22 cellular contexts compared by ENCODE assay signal in genomic region chr14:89012272-89013097, GRCh38.
DNase-seq lines count a peak whose midpoint lies in the region; ATAC-seq, FAIRE-seq and TF ChIP-seq lines count a peak whose summit lies in the region.
"Had no signal": no experiment of that assay in that cellular context is flagged by ENCODE, and none has a peak within 500 bp of the region (broad histone marks: within the 10 kb centered on the region; RNA-seq: fewer than 3 reads in every experiment).

No MANE protein-coding gene starts in this region.

- H3K27me3 ChIP-seq in OCI-LY1 (ENCODE audit: insufficient read depth, low read length) = no peaks in the 10 kb centered on the region
- no peaks in the 10 kb centered on the region for H3K27me3 ChIP-seq in H1 (replicated peaks in 1 of 4; ENCODE audit: control insufficient read depth in 3 of 4, extremely low read depth in 1 of 4, insufficient read depth in 3 of 4, low read length in 3 of 4)
- H3K27me3 ChIP-seq in mesenchymal stem cell (ENCODE audit: control insufficient read depth in 1 of 2, insufficient read depth in 1 of 2, low read length in 2 of 2) = no peaks in the 10 kb centered on the region
- H3K27me3 ChIP-seq: BLaER1 treated with 17β-estradiol and CSF1 and Interleukin-3, amounts not matched to agents 10 nM and 100 nM; tibial nerve had no signal

- WGBS in H1 (ENCODE audit: extremely low coverage in 1 of 2, insufficient coverage in 1 of 2, insufficient read length in 1 of 2, insufficient replicate concordance in 2 of 2, low coverage in 1 of 2, low lambda C conversion rate in 2 of 2, missing lambda C conversion rate in 1 of 2), 2 experiments = 91% methylated on average over 14 of the region's 14 CpGs; no CpG with 5 or more reads in 1 of the 2 experiments
- WGBS in mesenchymal stem cell = 84% methylated on average over 10 of the region's 14 CpGs

- H3K27ac ChIP-seq in OCI-LY1 (ENCODE audit: low read depth, low read length, poor library complexity, severe bottlenecking) (no peak overlapping the region), H1 (ENCODE audit: low read depth, low read length) (no peak overlapping the region), mesenchymal stem cell (ENCODE audit: low read length, poor library complexity, severe bottlenecking) (no peak overlapping the region)
- H3K27ac ChIP-seq: BLaER1 treated with 17β-estradiol and CSF1 and Interleukin-3, amounts not matched to agents 10 nM and 100 nM; tibial nerve had no signal

- H3K4me2 ChIP-seq in OCI-LY1 (ENCODE audit: low read length) = peak overlapping the region; percentile 43; the same call in 1 of the 2 replicates
- no peak overlapping the region for H3K4me2 ChIP-seq in H1 (ENCODE audit: insufficient read depth in 1 of 2, low read depth in 2 of 2, low read length in 2 of 2)
- H3K4me2 ChIP-seq in mesenchymal stem cell (ENCODE audit: low read length, poor library complexity, severe bottlenecking) = peak overlapping the region; percentile 17

- peak overlapping the region; percentile 65 for H3K4me3 Mint-ChIP-seq in type B pancreatic cell
- no peak overlapping the region for H3K4me3 Mint-ChIP-seq in activated naive CD4-positive, alpha-beta T cell treated with anti-CD3 and anti-CD28 coated beads for 36 hours
- H3K4me3 Mint-ChIP-seq: activated B cell treated with CpG ODN at 0.5 μM for 24 hours; activated T-helper 17 cell treated with anti-CD3 and anti-CD28 coated beads, Interleukin-2, amount 50 U/mL, for 72 hours; central memory CD8-positive, alpha-beta T cell; naive B cell; stimulated activated memory B cell treated with anti-CD40 and anti-IgM and Interleukin-4, amounts not matched to agents 10 μg/mL and 1 μg/mL and 100 μg/mL, for 72 hours; T-helper 1 cell treated with Interleukin-12 subunit alpha and Interleukin-12 subunit beta and Interleukin-4 antibody, amounts not matched to agents 30 μg/mL and 1 μg/mL, for 36 hours had no signal

- H3K79me1 ChIP-seq in H1 (ENCODE audit: low read depth, low read length) = no peaks in the 10 kb centered on the region
- H3K79me1 ChIP-seq in mesenchymal stem cell (replicated peaks; ENCODE audit: low read length, poor library complexity, severe bottlenecking) = no peaks in the 10 kb centered on the region

- H3K14ac ChIP-seq in H1 (ENCODE audit: insufficient read length) (no peak overlapping the region), mesenchymal stem cell (ENCODE audit: low read length in 2 of 2) (no peak overlapping the region)

- H2BK5ac ChIP-seq in H1 (ENCODE audit: low read depth, low read length) = no peak overlapping the region
- H2BK5ac ChIP-seq in mesenchymal stem cell (ENCODE audit: low read depth, low read length, poor library complexity, severe bottlenecking) = no peak overlapping the region

- no peaks in the 10 kb centered on the region for H3K4me1 ChIP-seq in OCI-LY1 (ENCODE audit: insufficient read depth, low read length, severe bottlenecking)
- no peaks in the 10 kb centered on the region for H3K4me1 ChIP-seq in H1 (replicated peaks in 1 of 4; ENCODE audit: control insufficient read depth in 3 of 4, insufficient read depth in 4 of 4, low read length in 3 of 4)
- no peaks in the 10 kb centered on the region for H3K4me1 ChIP-seq in mesenchymal stem cell (ENCODE audit: control insufficient read depth, insufficient read depth, low read depth, low read length)
- H3K4me1 ChIP-seq: HAP-1, tibial nerve had no signal

- H3K79me2 ChIP-seq in OCI-LY1 (ENCODE audit: insufficient read depth, low read length) = no peaks in the 10 kb centered on the region
- no peaks in the 10 kb centered on the region for H3K79me2 ChIP-seq in H1 (ENCODE audit: control insufficient read depth in 1 of 2, insufficient read depth in 2 of 2, low read length in 2 of 2)

- ATAC-seq in GM21381 (IDR thresholded peaks at IDR 0.05; ENCODE audit: unreplicated experiment) = no peak
- ATAC-seq in HG03439 (IDR thresholded peaks at IDR 0.05; ENCODE audit: unreplicated experiment) = no peak
- ATAC-seq: Right ventricle myocardium inferior; stimulated activated memory B cell treated with anti-CD40 and anti-IgM and Interleukin-4, amounts not matched to agents 10 μg/mL and 1 μg/mL and 100 μg/mL, for 72 hours had no signal

- H2AK5ac ChIP-seq in H1 (ENCODE audit: low read depth, low read length) = no peak overlapping the region
- H2AK5ac ChIP-seq in mesenchymal stem cell (ENCODE audit: low read length, severe bottlenecking) = no peak overlapping the region

- H4K8ac ChIP-seq in H1 (ENCODE audit: extremely low read depth, insufficient read depth, low read length) (no peak overlapping the region), mesenchymal stem cell (ENCODE audit: low read length) (no peak overlapping the region)

- TF ChIP-seq RAD21 in H1 (IDR thresholded peaks at IDR 0.05 in 1 of 2, conservative IDR thresholded peaks at IDR 0.05 in 1 of 2; ENCODE audit: low read depth in 2 of 2, low read length in 2 of 2) = no peak

- no peaks in the 10 kb centered on the region for H3K9me2 ChIP-seq in OCI-LY1 (ENCODE audit: low read depth, low read length)

- H3K18ac ChIP-seq in H1 (ENCODE audit: extremely low read depth, low read length) = no peak overlapping the region
- H3K18ac ChIP-seq in mesenchymal stem cell (ENCODE audit: low read depth in 1 of 2, low read length in 2 of 2) = no peak overlapping the region

- H3K4me3 ChIP-seq in OCI-LY1 (ENCODE audit: low read depth, low read length, poor library complexity, severe bottlenecking) (peak overlapping the region; percentile 39), H1 (ENCODE audit: extremely low read depth in 1 of 4, insufficient read depth in 2 of 4, low read depth in 3 of 4, low read length in 4 of 4) (no peak overlapping the region), mesenchymal stem cell (ENCODE audit: insufficient read depth in 1 of 2, low read depth in 1 of 2, low read length in 2 of 2) (no peak overlapping the region)
- H3K4me3 ChIP-seq: BLaER1 treated with 17β-estradiol and CSF1 and Interleukin-3, amounts not matched to agents 10 nM and 100 nM; HAP-1; tibial nerve had no signal

- no peak for DNase-seq in H1 (ENCODE audit: low read depth in 1 of 2, low spot score in 2 of 2)
- no peak for DNase-seq in mesenchymal stem cell
- no peak for DNase-seq in type B pancreatic cell (ENCODE audit: extremely low spot score, unreplicated experiment)
- no peak for DNase-seq in activated naive CD4-positive, alpha-beta T cell treated with anti-CD3 and anti-CD28 coated beads for 36 hours
- no peak for DNase-seq in SW480 (ENCODE audit: low spot score)
- DNase-seq: activated B cell treated with CpG ODN at 0.5 μM for 24 hours; DMS79; effector CD8-positive, alpha-beta T cell; hippocampal formation; naive B cell; NCI-H1105 treated with DMSO at 0.1 percent for 48 hours had no signal

- 0 out of 2 replicates have a peak, but pooled peaks cover 3% of the 10 kb centered on the region for H3K9me3 ChIP-seq in OCI-LY1 (ENCODE audit: low read length)
- H3K9me3 ChIP-seq in H1 (ENCODE audit: insufficient read depth in 2 of 2, low read depth in 1 of 2, low read length in 1 of 2) = 0 out of 4 replicates have a peak, but pooled peaks cover 0 to 2% of the 10 kb centered on the region in 2 experiments
- no peaks in the 10 kb centered on the region for H3K9me3 ChIP-seq in mesenchymal stem cell (ENCODE audit: control insufficient read depth, low read length)
- H3K9me3 ChIP-seq: HAP-1, tibial nerve had no signal

- H3K36me3 Mint-ChIP-seq in type B pancreatic cell = no peaks in the 10 kb centered on the region
- H3K36me3 Mint-ChIP-seq in activated naive CD4-positive, alpha-beta T cell treated with anti-CD3 and anti-CD28 coated beads for 36 hours (ENCODE audit: low read depth) = no peaks in the 10 kb centered on the region
- H3K36me3 Mint-ChIP-seq: naive B cell; stimulated activated memory B cell treated with anti-CD40 and anti-IgM and Interleukin-4, amounts not matched to agents 10 μg/mL and 1 μg/mL and 100 μg/mL, for 72 hours had no signal

- no peak overlapping the region for H3K56ac ChIP-seq in H1 (replicated peaks; ENCODE audit: insufficient read length, low read depth, low read length)

- peaks cover 16% of the 10 kb centered on the region for H3K4me1 Mint-ChIP-seq in type B pancreatic cell (ENCODE audit: unreplicated experiment)
- H3K4me1 Mint-ChIP-seq in activated naive CD4-positive, alpha-beta T cell treated with anti-CD3 and anti-CD28 coated beads for 36 hours (ENCODE audit: low read depth) = peaks cover 5% of the 10 kb centered on the region
- H3K4me1 Mint-ChIP-seq: activated B cell treated with CpG ODN at 0.5 μM for 24 hours; activated T-helper 17 cell treated with anti-CD3 and anti-CD28 coated beads, Interleukin-2, amount 50 U/mL, for 72 hours; stimulated activated memory B cell treated with anti-CD40 and anti-IgM and Interleukin-4, amounts not matched to agents 10 μg/mL and 1 μg/mL and 100 μg/mL, for 72 hours had no signal

- CTCF ChIA-PET in H1 (lab: Charles Lee; ENCODE audit: partially characterized antibody) = interaction anchor here (0.6 to 2.5 kb wide), 23 partner anchors 9 to 1290 kb away, joined by 3 to 13 read pairs (median 3); no protein-coding TSS in a partner anchor
- CTCF ChIA-PET in activated naive CD4-positive, alpha-beta T cell treated with anti-CD3 and anti-CD28 coated beads for 36 hours (lab: Charles Lee) = interaction anchor here (0.7 to 3.0 kb wide), 4 partner anchors 109 to 1740 kb away, joined by 3 to 8 read pairs (median 5); no protein-coding TSS in a partner anchor

- H2BK120ac ChIP-seq in H1 (replicated peaks; ENCODE audit: low read depth, low read length) (no peak overlapping the region), mesenchymal stem cell (ENCODE audit: low read depth, low read length) (no peak overlapping the region)

- H4K91ac ChIP-seq in H1 (replicated peaks; ENCODE audit: insufficient read length, low read length) (no peak overlapping the region), mesenchymal stem cell (ENCODE audit: low read length) (no peak overlapping the region)

- H2BK20ac ChIP-seq in H1 (ENCODE audit: low read length) = no peak overlapping the region

- H3K27me3 Mint-ChIP-seq in type B pancreatic cell = peaks cover 7% of the 10 kb centered on the region
- peaks cover 7% of the 10 kb centered on the region for H3K27me3 Mint-ChIP-seq in activated naive CD4-positive, alpha-beta T cell treated with anti-CD3 and anti-CD28 coated beads for 36 hours (ENCODE audit: low read depth)

- H3K23me2 ChIP-seq in H1 (ENCODE audit: low read depth, low read length) = no peaks in the 10 kb centered on the region

- no peak overlapping the region for H3K4ac ChIP-seq in H1 (replicated peaks; ENCODE audit: insufficient read length, low read depth, low read length)
- no peak overlapping the region for H3K4ac ChIP-seq in mesenchymal stem cell (ENCODE audit: low read depth in 1 of 2, low read length in 2 of 2)

- H3K36me3 ChIP-seq in OCI-LY1 (ENCODE audit: insufficient read depth, low read length) (no peaks in the 10 kb centered on the region), H1 (ENCODE audit: control insufficient read depth in 2 of 4, insufficient read depth in 4 of 4, low read length in 3 of 4) (no peaks in the 10 kb centered on the region), mesenchymal stem cell (ENCODE audit: control insufficient read depth in 1 of 2, insufficient read depth in 2 of 2, low read depth in 1 of 2, low read length in 2 of 2) (no peaks in the 10 kb centered on the region)
- H3K36me3 ChIP-seq: BLaER1 treated with 17β-estradiol and CSF1 and Interleukin-3, amounts not matched to agents 10 nM and 100 nM; HAP-1; tibial nerve had no signal

- H3F3A ChIP-seq in OCI-LY1 (ENCODE audit: insufficient read depth, low read length) = no peaks in the 10 kb centered on the region

- H3K9ac ChIP-seq in OCI-LY1 (ENCODE audit: low read length) (no peak overlapping the region), H1 (replicated peaks in 1 of 4; ENCODE audit: extremely low read depth in 1 of 4, low read depth in 3 of 4, low read length in 3 of 4) (peak overlapping the region in 1 of 4 experiments; percentile 34; a peak in 1 of 7 replicates), mesenchymal stem cell (ENCODE audit: low read length) (no peak overlapping the region)
- H3K9ac ChIP-seq: BLaER1 treated with 17β-estradiol and CSF1 and Interleukin-3, amounts not matched to agents 10 nM and 100 nM had no signal

- intact Hi-C loops in activated naive CD4-positive, alpha-beta T cell treated with anti-CD3 and anti-CD28 coated beads for 36 hours (cut with micrococcal nuclease) = loop anchor here (1.0 to 2.0 kb wide), 3 partner anchors 345 to 520 kb away; no protein-coding TSS in a partner anchor

- H2BK12ac ChIP-seq in H1 (ENCODE audit: low read depth, low read length) (no peak overlapping the region), mesenchymal stem cell (ENCODE audit: low read length in 2 of 2) (no peak overlapping the region)

- no peak overlapping the region for H2AFZ ChIP-seq in OCI-LY1 (ENCODE audit: low read length)
- H2AFZ ChIP-seq in H1 (ENCODE audit: low read length) = peak overlapping the region; percentile 61; the same call in 1 of the 2 replicates
- H2AFZ ChIP-seq in mesenchymal stem cell (ENCODE audit: low read depth, low read length) = no peak overlapping the region

- H2BK15ac ChIP-seq in H1 (ENCODE audit: low read length) (no peak overlapping the region), mesenchymal stem cell (ENCODE audit: low read depth, poor library complexity, severe bottlenecking) (no peak overlapping the region)

- H3K23ac ChIP-seq in H1 (ENCODE audit: insufficient read length) (no peak overlapping the region), mesenchymal stem cell (ENCODE audit: low read length in 2 of 2) (no peak overlapping the region)

- TF ChIP-seq CTCF in OCI-LY1 (IDR thresholded peaks at IDR 0.05; ENCODE audit: low read length) = no peak
- TF ChIP-seq CTCF in H1 (IDR thresholded peaks at IDR 0.05; ENCODE audit: control extremely low read depth in 1 of 3, insufficient read depth in 1 of 3, low read depth in 1 of 3, low read length in 3 of 3) = no peak
- TF ChIP-seq CTCF in type B pancreatic cell (conservative IDR thresholded peaks at IDR 0.05) = no peak

- no peak for TF ChIP-seq EP300 in H1 (IDR thresholded peaks at IDR 0.05; ENCODE audit: borderline replicate concordance in 1 of 2, low read depth in 2 of 2, low read length in 2 of 2)

- H4K20me1 ChIP-seq in OCI-LY1 (ENCODE audit: insufficient read depth, low read length) (no peaks in the 10 kb centered on the region), H1 (replicated peaks in 1 of 2; ENCODE audit: control insufficient read depth in 1 of 2, insufficient read depth in 2 of 2, low read length in 2 of 2) (no peaks in the 10 kb centered on the region)
- H4K20me1 ChIP-seq: BLaER1 treated with 17β-estradiol and CSF1 and Interleukin-3, amounts not matched to agents 10 nM and 100 nM had no signal

- H4K5ac ChIP-seq in H1 (ENCODE audit: insufficient read length, low read depth, low read length) = no peak overlapping the region

- POLR2A ChIA-PET in H1 (lab: Charles Lee; ENCODE audit: partially characterized antibody) = interaction anchor here (0.6 kb wide), 1 partner anchor 384 kb away, joined by 3 read pairs; no protein-coding TSS in a partner anchor

- no peak for FAIRE-seq in H1 (lab: Jason Lieb, UNC)

- TF ChIP-seq POLR2A in H1 (IDR thresholded peaks at IDR 0.05; ENCODE audit: control extremely low read depth in 1 of 2, low read depth in 2 of 2, low read length in 2 of 2) = no peak

- no peaks in the 10 kb centered on the region for H3K9me3 Mint-ChIP-seq in type B pancreatic cell
- no peaks in the 10 kb centered on the region for H3K9me3 Mint-ChIP-seq in activated naive CD4-positive, alpha-beta T cell treated with anti-CD3 and anti-CD28 coated beads for 36 hours
- H3K9me3 Mint-ChIP-seq: activated T-helper 17 cell treated with anti-CD3 and anti-CD28 coated beads, Interleukin-2, amount 50 U/mL, for 72 hours; central memory CD8-positive, alpha-beta T cell; stimulated activated memory B cell treated with anti-CD40 and anti-IgM and Interleukin-4, amounts not matched to agents 10 μg/mL and 1 μg/mL and 100 μg/mL, for 72 hours; T-helper 1 cell treated with Interleukin-12 subunit alpha and Interleukin-12 subunit beta and Interleukin-4 antibody, amounts not matched to agents 30 μg/mL and 1 μg/mL, for 36 hours had no signal

- H3K27ac Mint-ChIP-seq in type B pancreatic cell = peak overlapping the region; percentile 14
- no peak overlapping the region for H3K27ac Mint-ChIP-seq in activated naive CD4-positive, alpha-beta T cell treated with anti-CD3 and anti-CD28 coated beads for 36 hours
- H3K27ac Mint-ChIP-seq: activated B cell treated with CpG ODN at 0.5 μM for 24 hours; activated T-helper 17 cell treated with anti-CD3 and anti-CD28 coated beads, Interleukin-2, amount 50 U/mL, for 72 hours; naive B cell; stimulated activated memory B cell treated with anti-CD40 and anti-IgM and Interleukin-4, amounts not matched to agents 10 μg/mL and 1 μg/mL and 100 μg/mL, for 72 hours; T-helper 1 cell treated with Interleukin-12 subunit alpha and Interleukin-12 subunit beta and Interleukin-4 antibody, amounts not matched to agents 30 μg/mL and 1 μg/mL, for 36 hours had no signal

Comparison
In these comparisons a context has a peak if more than half of its experiments do, and no peak if none do; other contexts are left out.
1. H3K4me2 ChIP-seq: peak in OCI-LY1 (single experiment) and mesenchymal stem cell (single experiment); none in H1 (0 of 2).